18 cellular contexts compared by ENCODE assay signal in genomic region chr16:1177750-1178149, GRCh38. TPM values are rescaled to one million over a fixed set of nuclear protein-coding genes. Genes with fewer than 3 reads are reported as not detected.
A peak's percentile ranks its signal among the peaks of the same experiment; 100 is the strongest.
DNase-seq lines count a peak whose midpoint lies in the region; ATAC-seq and TF ChIP-seq lines count a peak whose summit lies in the region.
"Had no signal": no experiment of that assay in that cellular context is flagged by ENCODE, and none has a peak within 500 bp of the region (broad histone marks: within the 10 kb centered on the region; RNA-seq: fewer than 3 reads in every experiment).

No MANE protein-coding gene starts in this region.

- H3K9me3 ChIP-seq in esophagus muscularis mucosa = no peaks in the 10 kb centered on the region
- no peaks in the 10 kb centered on the region for H3K9me3 ChIP-seq in stomach smooth muscle (ENCODE audit: control insufficient read depth in 2 of 2, low read length in 2 of 2)
- H3K9me3 ChIP-seq: BE2C, HAP-1 had no signal

- no peaks in the 10 kb centered on the region for H3K27me3 ChIP-seq in esophagus muscularis mucosa
- no peaks in the 10 kb centered on the region for H3K27me3 ChIP-seq in stomach smooth muscle (ENCODE audit: control insufficient read depth in 1 of 2, insufficient read depth in 2 of 2, low read length in 2 of 2)
- H3K27me3 ChIP-seq: BE2C had no signal

- H3K4me1 ChIP-seq in esophagus muscularis mucosa (peaks cover 18 to 100% (median 99%) of the 10 kb centered on the region in 4 donors), stomach smooth muscle (ENCODE audit: control insufficient read depth, insufficient read depth, low read length) (peaks cover 74% of the 10 kb centered on the region)
- H3K4me1 ChIP-seq: HAP-1 had no signal

- no peak overlapping the region for H3K4me3 Mint-ChIP-seq in neural crest cell
- H3K4me3 Mint-ChIP-seq: CD8-positive, alpha-beta memory T cell had no signal

- H3K27me3 Mint-ChIP-seq in neural crest cell (ENCODE audit: low read depth) = no peaks in the 10 kb centered on the region
- H3K27me3 Mint-ChIP-seq: CD4-positive, CD25-positive, alpha-beta regulatory T cell had no signal

- H3K27ac ChIP-seq in esophagus muscularis mucosa (replicated peaks in 1 of 4) = peak overlapping the region; percentile 92 to 98 (median 94)
- H3K27ac ChIP-seq in stomach smooth muscle (ENCODE audit: low read length) = peak overlapping the region; percentile 62
- H3K27ac ChIP-seq: HL-60 had no signal

- TF ChIP-seq CTCF in esophagus muscularis mucosa (IDR thresholded peaks at IDR 0.05) (no peak), neural crest cell (conservative IDR thresholded peaks at IDR 0.05) (no peak)

- WGBS in esophagus muscularis mucosa = 72% methylated on average over 10 of the region's 13 CpGs

- no peaks in the 10 kb centered on the region for H3K9me3 Mint-ChIP-seq in neural crest cell
- H3K9me3 Mint-ChIP-seq: CD4-positive, CD25-positive, alpha-beta regulatory T cell; CD8-positive, alpha-beta memory T cell had no signal

- H3K36me3 ChIP-seq in esophagus muscularis mucosa = peaks cover 0 to 7% (median 0%) of the 10 kb centered on the region in 4 donors
- no peaks in the 10 kb centered on the region for H3K36me3 ChIP-seq in stomach smooth muscle (ENCODE audit: control insufficient read depth in 2 of 2, insufficient read depth in 2 of 2, low read length in 2 of 2)
- H3K36me3 ChIP-seq: BE2C, HAP-1 had no signal

- H3K36me3 Mint-ChIP-seq in neural crest cell (ENCODE audit: low read depth) = no peaks in the 10 kb centered on the region
- H3K36me3 Mint-ChIP-seq: CD4-positive, CD25-positive, alpha-beta regulatory T cell; CD8-positive, alpha-beta memory T cell had no signal

- H3K4me1 Mint-ChIP-seq in neural crest cell = no peaks in the 10 kb centered on the region
- H3K4me1 Mint-ChIP-seq: CD4-positive, CD25-positive, alpha-beta regulatory T cell; CD8-positive, alpha-beta memory T cell had no signal

- no peak for DNase-seq in esophagus muscularis mucosa (ENCODE audit: extremely low spot score)
- DNase-seq in neural crest cell (ENCODE audit: low read depth, low spot score) = no peak
- no peak for DNase-seq in NCI-H1930 (lab: John Stamatoyannopoulos, UW)
- no peak for DNase-seq in left ventricle myocardium superior
- DNase-seq: ACHN; BE2C; C1 segment of cervical spinal cord; CD4-positive, CD25-positive, alpha-beta regulatory T cell; CD8-positive, alpha-beta memory T cell; COR-L47; DMS 273 treated with DMSO at 0.1 percent for 48 hours; DMS53 had no signal

- intact Hi-C loops in esophagus muscularis mucosa (cut with DNase I) (no loop called here), left ventricle myocardium superior (cut with micrococcal nuclease) (no loop called here)

- no peak for ATAC-seq in GM18861 (IDR thresholded peaks at IDR 0.05; ENCODE audit: unreplicated experiment)
- no peak for ATAC-seq in left ventricle myocardium superior

- no peak for TF ChIP-seq EP300 in esophagus muscularis mucosa (IDR thresholded peaks at IDR 0.05)

- H3K9ac ChIP-seq in stomach smooth muscle (ENCODE audit: low read length in 2 of 2) = no peak overlapping the region

- no peak for TF ChIP-seq POLR2A in esophagus muscularis mucosa (IDR thresholded peaks at IDR 0.05; ENCODE audit: low read depth)

- peak overlapping the region; percentile 75 for H3K27ac Mint-ChIP-seq in neural crest cell (ENCODE audit: unreplicated experiment)
- H3K27ac Mint-ChIP-seq: CD4-positive, CD25-positive, alpha-beta regulatory T cell; CD8-positive, alpha-beta memory T cell had no signal

- H3K4me3 ChIP-seq in esophagus muscularis mucosa (no peak overlapping the region), stomach smooth muscle (ENCODE audit: low read length in 2 of 2) (no peak overlapping the region)
- H3K4me3 ChIP-seq: HAP-1 had no signal

RNA-seq across cellular contexts. Expression of gene CACNA1H, which starts 24.8 kb away (rescaled TPM):
- total RNA-seq in esophagus muscularis mucosa = 100 to 1,000 TPM; 225 to 361 (median 259) TPM
- 10.7 and 13.2 TPM in 2 replicates for total RNA-seq in neural crest cell
- 3.2 TPM for total RNA-seq in left ventricle myocardium superior
- total RNA-seq: HT1080 had no signal

RNA-seq across cellular contexts. Expression of gene TPSG1, which starts 47.3 kb away (rescaled TPM):
- 1 to 10 TPM in 2 of 4 donors, under 1 TPM in 2; 0.39 to 2.9 (median 1.00) TPM for total RNA-seq in esophagus muscularis mucosa
- total RNA-seq in neural crest cell = not detected in 2 replicates
- not detected for total RNA-seq in left ventricle myocardium superior
- total RNA-seq: CD4-positive, CD25-positive, alpha-beta regulatory T cell; CD8-positive, alpha-beta memory T cell; H1; HT1080 had no signal

RNA-seq across cellular contexts. Expression of gene TPSB2, which starts 52.2 kb away (rescaled TPM):
- total RNA-seq in esophagus muscularis mucosa (100 to 1,000 TPM in 2 of 4 donors, 10 to 100 TPM in 1, 1 to 10 TPM in 1; 7.5 to 304 (median 199) TPM), neural crest cell (not detected in 2 replicates), left ventricle myocardium superior (7.3 TPM)
- total RNA-seq: CD4-positive, CD25-positive, alpha-beta regulatory T cell; CD8-positive, alpha-beta memory T cell; H1; HT1080 had no signal

Comparison
In these comparisons a context has a peak if more than half of its experiments do, and no peak if none do; other contexts are left out.
1. RNA of gene CACNA1H, which starts 24.8 kb away (total RNA-seq): 225 to 361 TPM in esophagus muscularis mucosa; 10.7 to 13.2 TPM in neural crest cell and 3.2 TPM in left ventricle myocardium superior (single experiment); every median in the first group is over 10 times any median in the second.